Comparison of ENCODE assay signal across 8 cellular contexts in the genomic region with DNA sequence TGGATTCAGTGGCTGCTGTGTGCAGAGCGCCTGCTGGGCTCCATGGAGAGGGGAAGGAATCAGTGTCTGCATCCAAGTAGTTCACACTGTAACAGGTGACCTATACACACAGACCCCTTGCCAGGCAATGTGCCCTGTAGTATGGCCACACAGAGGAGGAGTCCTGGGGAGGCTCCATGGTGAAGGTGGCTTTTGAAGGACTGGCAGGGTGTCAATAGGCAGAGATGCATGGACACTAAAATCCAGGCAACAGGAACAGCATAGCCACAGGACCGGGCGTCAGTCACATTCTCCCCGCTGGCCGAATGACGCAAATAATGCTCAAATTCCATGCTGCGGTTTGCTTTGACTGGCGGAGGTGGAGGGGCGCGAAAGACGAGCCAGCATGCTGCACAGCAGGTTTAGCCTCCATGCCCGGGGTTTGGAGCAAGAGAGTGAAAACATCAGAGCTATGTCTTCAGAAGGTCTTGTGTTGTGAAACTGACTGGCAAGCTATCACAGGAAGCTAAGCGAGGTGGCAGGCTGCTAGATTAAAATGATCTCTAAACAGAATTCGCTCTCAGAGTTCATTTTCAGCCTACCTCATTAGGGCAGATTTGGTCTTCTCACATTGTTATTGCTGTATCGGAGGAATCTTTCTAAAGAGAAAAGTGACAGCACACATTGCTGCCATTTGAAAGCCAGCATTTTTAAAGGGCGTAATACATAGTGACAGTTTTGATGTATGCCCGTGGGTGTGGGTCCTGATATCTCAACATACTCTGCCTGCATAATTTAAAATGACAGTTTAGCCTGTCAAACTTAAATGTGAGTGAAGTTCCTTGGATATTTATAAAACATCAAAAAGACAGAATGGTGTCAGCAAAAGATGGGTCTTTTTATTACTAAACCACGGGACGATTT. TPM values are rescaled to one million over a fixed set of nuclear protein-coding genes. Genes with fewer than 3 reads are reported as not detected.
A peak's percentile ranks its signal among the peaks of the same experiment; 100 is the strongest.
DNase-seq lines count a peak whose midpoint lies in the region; ATAC-seq and TF ChIP-seq lines count a peak whose summit lies in the region.

No MANE protein-coding gene starts in this region.

- no peak overlapping the region for H3K27ac ChIP-seq in DOHH2 (ENCODE audit: low read depth, low read length)
- H3K27ac ChIP-seq in WERI-Rb-1: 0 out of 2 replicates have a peak overlapping the region, but pooled peaks have one; percentile 6

- peaks cover 30% of the 10 kb centered on the region for H3K79me2 ChIP-seq in DOHH2 (ENCODE audit: control insufficient read depth, low read length)

- peaks cover 5% of the 10 kb centered on the region; the same call in 1 of the 2 replicates for H4K20me1 ChIP-seq in DOHH2 (ENCODE audit: control insufficient read depth, insufficient read depth, low read depth, low read length)

- H3K36me3 ChIP-seq in DOHH2 (ENCODE audit: control insufficient read depth, low read length) (peaks cover 19% of the 10 kb centered on the region), WERI-Rb-1 (peaks cover 6% of the 10 kb centered on the region), kidney epithelial cell (ENCODE audit: control insufficient read depth, insufficient read depth, low read length) (no peaks in the 10 kb centered on the region)

- DNase-seq in NCI-H146 (lab: John Stamatoyannopoulos, UW) (peak; percentile 88), WERI-Rb-1 (peak; percentile 35), cardiac fibroblast (ENCODE audit: low read depth in 2 of 2) (peak; percentile 94), kidney epithelial cell (ENCODE audit: low read depth) (peak; percentile 69), NCI-H1436 (lab: John Stamatoyannopoulos, UW) (no peak)
- peak; percentile 23 to 41 for DNase-seq in stimulated activated CD4-positive, alpha-beta T cell treated with anti-CD3 and anti-CD28 coated beads, Interleukin-12 subunit alpha, Interleukin-12 subunit beta, amount 100 ng/mL, for 24 hours (ENCODE audit: low read depth in 2 of 2)

- H3F3A ChIP-seq in DOHH2 (ENCODE audit: control insufficient read depth, insufficient read depth): peaks cover 3% of the 10 kb centered on the region; the same call in 1 of the 2 replicates

- H3K4me2 ChIP-seq in DOHH2 (ENCODE audit: low read length): peak overlapping the region; percentile 84

- H3K9me3 ChIP-seq in DOHH2 (ENCODE audit: control insufficient read depth, insufficient read depth, low read length) (no peaks in the 10 kb centered on the region), WERI-Rb-1 (ENCODE audit: severe bottlenecking) (no peaks in the 10 kb centered on the region)

- no peak for ATAC-seq in GM18858 (IDR thresholded peaks at IDR 0.05; ENCODE audit: unreplicated experiment)

- peak overlapping the region; percentile 99 for H3K4me3 ChIP-seq in DOHH2 (ENCODE audit: low read length)
- H3K4me3 ChIP-seq in WERI-Rb-1 (ENCODE audit: low read depth, low read length): peak overlapping the region; percentile 95
- H3K4me3 ChIP-seq in cardiac fibroblast (replicated peaks in 1 of 2; ENCODE audit: low read depth in 2 of 2, low read length in 2 of 2): peak overlapping the region; percentile 98
- peak overlapping the region; percentile 87 for H3K4me3 ChIP-seq in kidney epithelial cell (ENCODE audit: low read depth, low read length)

- H3K4me1 ChIP-seq in DOHH2 (ENCODE audit: control insufficient read depth, low read length): peaks cover 30% of the 10 kb centered on the region

- H3K9me2 ChIP-seq in DOHH2 (replicated peaks; ENCODE audit: control insufficient read depth, low read length): no peaks in the 10 kb centered on the region

- TF ChIP-seq CTCF in DOHH2 (IDR thresholded peaks at IDR 0.05; ENCODE audit: low read depth, low read length, poor library complexity, severe bottlenecking) (no peak), WERI-Rb-1 (IDR thresholded peaks at IDR 0.05; ENCODE audit: low read depth, low read length) (no peak), cardiac fibroblast (IDR thresholded peaks at IDR 0.05; ENCODE audit: low read depth, low read length) (no peak), kidney epithelial cell (IDR thresholded peaks at IDR 0.05; ENCODE audit: insufficient read depth, low read length, poor library complexity, severe bottlenecking) (no peak)

- H3K27me3 ChIP-seq in DOHH2 (ENCODE audit: control insufficient read depth, low read length) (no peaks in the 10 kb centered on the region), WERI-Rb-1 (ENCODE audit: insufficient read depth, low read depth, severe bottlenecking) (no peaks in the 10 kb centered on the region), kidney epithelial cell (ENCODE audit: control insufficient read depth, insufficient read depth, low read length) (no peaks in the 10 kb centered on the region)

RNA-seq across cellular contexts. Expression of a gene that starts 1.1 kb away (rescaled TPM):
- 95.4 and 96.9 TPM in 2 replicates for total RNA-seq in kidney epithelial cell

RNA-seq across cellular contexts. Expression of a gene that starts 58.0 kb away (rescaled TPM):
- total RNA-seq in kidney epithelial cell: 23.5 and 26.6 TPM in 2 replicates
